13 cellular contexts compared by ENCODE assay signal in the genomic region with DNA sequence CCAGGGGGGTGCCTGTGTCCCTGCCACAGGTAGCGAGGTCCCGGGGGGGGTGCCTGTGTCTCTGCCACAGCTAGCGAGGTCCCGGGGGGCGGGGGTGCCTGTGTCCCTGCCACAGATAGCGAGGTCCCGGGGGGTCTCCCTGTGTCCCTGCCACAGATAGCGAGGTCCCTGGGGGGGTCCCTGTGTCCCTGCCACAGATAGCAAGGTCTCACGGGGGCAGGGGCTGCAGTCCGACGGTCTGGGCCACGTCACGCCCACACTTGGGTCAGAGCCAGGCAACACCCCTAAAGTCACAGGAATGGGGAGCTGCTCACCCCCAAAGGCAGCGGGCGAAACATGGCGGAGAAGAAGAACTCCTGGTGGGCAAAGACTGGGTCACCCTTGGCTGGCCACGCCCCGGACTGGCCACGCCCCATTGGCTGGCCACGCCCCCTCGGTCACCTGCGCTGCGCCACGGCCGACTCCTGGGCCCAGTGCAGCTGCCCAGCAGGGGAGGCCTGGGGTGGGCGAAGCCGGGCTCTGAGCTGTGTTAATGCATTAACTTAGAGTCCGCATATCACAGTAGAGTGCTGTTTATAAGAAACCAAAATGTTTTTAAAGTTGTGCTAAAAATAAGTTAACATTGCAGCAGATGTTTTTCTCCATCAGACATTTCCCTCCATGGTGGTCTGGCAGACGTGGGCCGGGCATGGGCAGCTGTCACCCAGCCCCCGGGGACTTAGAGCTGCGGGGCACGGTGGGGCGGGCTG. TPM values are rescaled to one million over a fixed set of nuclear protein-coding genes. Genes with fewer than 3 reads are reported as not detected.
DNase-seq lines count a peak whose midpoint lies in the region; ATAC-seq and TF ChIP-seq lines count a peak whose summit lies in the region.
"Had no signal": no experiment of that assay in that cellular context is flagged by ENCODE, and none has a peak within 500 bp of the region (broad histone marks: within the 10 kb centered on the region; RNA-seq: fewer than 3 reads in every experiment).

No MANE protein-coding gene starts in this region.

- no peak for ATAC-seq in GM19351 (IDR thresholded peaks at IDR 0.05; ENCODE audit: unreplicated experiment)
- ATAC-seq in HG03520 (IDR thresholded peaks at IDR 0.05; ENCODE audit: unreplicated experiment): no peak
- ATAC-seq: T-helper 17 cell had no signal

- no peaks in the 10 kb centered on the region for H3K4me1 Mint-ChIP-seq in activated CD4-positive, alpha-beta T cell treated with anti-CD3 and anti-CD28 coated beads, Interleukin-2, amount 10 ng/mL, durations not matched to agents 24 days and 14 days
- H3K4me1 Mint-ChIP-seq: T-helper 17 cell had no signal

- no peaks in the 10 kb centered on the region for H4K20me1 ChIP-seq in SK-N-SH (ENCODE audit: insufficient read depth)

- no peaks in the 10 kb centered on the region for H3K9me3 Mint-ChIP-seq in activated CD4-positive, alpha-beta T cell treated with anti-CD3 and anti-CD28 coated beads, Interleukin-2, amount 10 ng/mL, durations not matched to agents 24 days and 14 days

- no peak overlapping the region for H3K27ac Mint-ChIP-seq in activated CD4-positive, alpha-beta T cell treated with anti-CD3 and anti-CD28 coated beads, Interleukin-2, amount 10 ng/mL, durations not matched to agents 24 days and 14 days
- H3K27ac Mint-ChIP-seq: T-helper 17 cell had no signal

- H3K4me3 ChIP-seq in GM12865 (ENCODE audit: low read depth, low read length) (no peak overlapping the region), LNCaP clone FGC (ENCODE audit: low read depth, low read length) (peak overlapping the region; percentile 35; the same call in 1 of the 2 replicates), SK-N-SH (ENCODE audit: low read depth in 2 of 2, low read length in 1 of 2) (peak overlapping the region in 1 of 2 experiments; percentile 33; a peak in 2 of 4 replicates), ovary (no peak overlapping the region)
- H3K4me3 ChIP-seq: thoracic aorta had no signal

- TF ChIP-seq CTCF in GM12865 (IDR thresholded peaks at IDR 0.05; ENCODE audit: insufficient read depth, low read depth, low read length, missing control alignments) (no peak), LNCaP clone FGC (IDR thresholded peaks at IDR 0.05; ENCODE audit: control insufficient read depth, extremely low read depth, insufficient read depth) (no peak), SK-N-SH (IDR thresholded peaks at IDR 0.05) (no peak), ovary (IDR thresholded peaks at IDR 0.05) (no peak)

- H3K27me3 ChIP-seq in SK-N-SH (ENCODE audit: insufficient read depth): no peaks in the 10 kb centered on the region
- H3K27me3 ChIP-seq in ovary: no peaks in the 10 kb centered on the region

- DNase-seq in GM12865 (ENCODE audit: low read depth) (peak; percentile 53), LNCaP clone FGC (ENCODE audit: low read depth) (no peak), SK-N-SH (peak; percentile 86), ovary (peak in 4 of 5 donors; percentile 24 to 70 (median 66))
- no peak for DNase-seq in activated CD4-positive, alpha-beta T cell treated with anti-CD3 and anti-CD28 coated beads, Interleukin-2, amount 10 ng/mL, durations not matched to agents 24 days and 14 days
- DNase-seq: activated T-cell treated with anti-CD3 and anti-CD28 coated beads, Interleukin-2, amount 50 U/mL, for 48 hours; MV-4-11 had no signal

- TF ChIP-seq EP300 in SK-N-SH (IDR thresholded peaks at IDR 0.05; ENCODE audit: borderline replicate concordance in 1 of 2, low read depth in 1 of 2, low read length in 1 of 2) (no peak), ovary (IDR thresholded peaks at IDR 0.05) (no peak)

- H3K4me2 ChIP-seq in SK-N-SH: no peak overlapping the region

- intact Hi-C loops in ovary (cut with DNase I): no loop called here
- intact Hi-C loops in activated CD4-positive, alpha-beta T cell treated with anti-CD3 and anti-CD28 coated beads, Interleukin-2, amount 10 ng/mL, durations not matched to agents 24 days and 14 days (cut with micrococcal nuclease): no loop called here

- WGBS in SK-N-SH (ENCODE audit: low lambda C conversion rate): 26% methylated on average over 15 of the region's 34 CpGs
- 20 to 39% (median 28%) methylated on average over 16 to 34 of the region's 34 CpGs for WGBS in ovary, 3 donors

- no peak overlapping the region for H3K9ac ChIP-seq in SK-N-SH

- no peaks in the 10 kb centered on the region for H3F3A ChIP-seq in SK-N-SH (replicated peaks; ENCODE audit: insufficient read depth)

- H3K9me2 ChIP-seq in SK-N-SH: no peaks in the 10 kb centered on the region

- no peak overlapping the region for H2AFZ ChIP-seq in SK-N-SH (ENCODE audit: low read depth)

- POLR2A ChIA-PET in SK-N-SH (lab: Yijun Ruan, JAX): interaction anchor here (0.6 to 0.9 kb wide), 2 partner anchors 16 to 128 kb away, joined by 3 read pairs; a partner anchor contains a TSS

- H3K36me3 Mint-ChIP-seq in activated CD4-positive, alpha-beta T cell treated with anti-CD3 and anti-CD28 coated beads, Interleukin-2, amount 10 ng/mL, durations not matched to agents 24 days and 14 days (ENCODE audit: low read depth): no peaks in the 10 kb centered on the region

- H3K36me3 ChIP-seq in SK-N-SH (replicated peaks in 1 of 2; ENCODE audit: control insufficient read depth in 1 of 2, insufficient read depth in 2 of 2, low read length in 1 of 2) (no peaks in the 10 kb centered on the region), ovary (no peaks in the 10 kb centered on the region)
- H3K36me3 ChIP-seq: thoracic aorta had no signal

- H3K4me1 ChIP-seq in SK-N-SH (ENCODE audit: control insufficient read depth in 1 of 2, insufficient read depth in 2 of 2, low read depth in 1 of 2, low read length in 1 of 2) (peaks cover 0 to 14% of the 10 kb centered on the region in 2 experiments; a peak in 1 of 4 replicates), ovary (ENCODE audit: insufficient read depth) (peaks cover 6% of the 10 kb centered on the region)

- no peak overlapping the region for H3K4me3 Mint-ChIP-seq in activated CD4-positive, alpha-beta T cell treated with anti-CD3 and anti-CD28 coated beads, Interleukin-2, amount 10 ng/mL, durations not matched to agents 24 days and 14 days
- H3K4me3 Mint-ChIP-seq: T-helper 17 cell had no signal

- no peak for TF ChIP-seq RAD21 in SK-N-SH (IDR thresholded peaks at IDR 0.05; ENCODE audit: low read length)

- H3K27me3 Mint-ChIP-seq in activated CD4-positive, alpha-beta T cell treated with anti-CD3 and anti-CD28 coated beads, Interleukin-2, amount 10 ng/mL, durations not matched to agents 24 days and 14 days: peaks cover under 1% of the 10 kb centered on the region
- H3K27me3 Mint-ChIP-seq: T-helper 17 cell had no signal

- H3K27ac ChIP-seq in SK-N-SH (ENCODE audit: low read depth in 2 of 2, low read length in 1 of 2) (no peak overlapping the region), ovary (peak overlapping the region in 1 of 2 donors; percentile 0)
- H3K27ac ChIP-seq: thoracic aorta had no signal

- no peaks in the 10 kb centered on the region for H3K79me2 ChIP-seq in SK-N-SH (ENCODE audit: insufficient read depth)

- H3K9me3 ChIP-seq in SK-N-SH: no peaks in the 10 kb centered on the region
- no peaks in the 10 kb centered on the region for H3K9me3 ChIP-seq in ovary
- H3K9me3 ChIP-seq: thoracic aorta had no signal

- CTCF ChIA-PET in SK-N-SH (lab: Yijun Ruan, JAX): interaction anchor here (1.0 to 7.0 kb wide), 5 partner anchors 6 to 128 kb away, joined by 3 to 27 read pairs (median 5); a partner anchor contains a TSS

- no peak for TF ChIP-seq POLR2A in ovary (IDR thresholded peaks at IDR 0.05)

TF ChIP-seq in SK-N-SH, 30 proteins besides CTCF, POLR2A, EP300 and RAD21 (continues in another document):
- TF ChIP-seq EZH2phosphoT487 (IDR thresholded peaks at IDR 0.05; ENCODE audit: borderline replicate concordance, low read depth) (no peak), TEAD4 (IDR thresholded peaks at IDR 0.05; ENCODE audit: borderline replicate concordance, insufficient read depth) (no peak), TAF1 (IDR thresholded peaks at IDR 0.05; ENCODE audit: borderline replicate concordance, low read depth, low read length) (no peak), FOXM1 (IDR thresholded peaks at IDR 0.05; ENCODE audit: low read depth) (no peak), GABPA (IDR thresholded peaks at IDR 0.05; ENCODE audit: low read depth) (no peak), JUND (IDR thresholded peaks at IDR 0.05) (no peak), FOSL2 (IDR thresholded peaks at IDR 0.05; ENCODE audit: borderline replicate concordance, low read depth) (no peak), POLR2AphosphoS5 (IDR thresholded peaks at IDR 0.05; ENCODE audit: low read depth, low read length) (no peak), GATA2 (CRISPR knock-in tag; IDR thresholded peaks at IDR 0.05) (no peak)

RNA-seq across cellular contexts. Expression of a gene that starts 7.0 kb away (rescaled TPM):
- polyA plus RNA-seq in SK-N-SH (2012; rRNA removed) (0.39 and 0.67 TPM in 2 replicates), ovary (1 to 10 TPM in 1 of 2 donors, not detected in 1; 7.1 TPM)
- 0.12 and 0.22 TPM in 2 replicates for polyA plus RNA-seq in SK-N-SH (2012; cell fraction: cytosol; rRNA removed)
- polyA plus RNA-seq in SK-N-SH (2012; cell fraction: nucleus; rRNA removed): 5.1 and 9.4 TPM in 2 replicates
- total RNA-seq in ovary: 10 to 100 TPM in 5 of 7 donors, 1 to 10 TPM in 2; 8.5 to 18.5 (median 13.8) TPM
- total RNA-seq in activated CD4-positive, alpha-beta T cell treated with anti-CD3 and anti-CD28 coated beads, Interleukin-2, amount 10 ng/mL, durations not matched to agents 24 days and 14 days: 0.30 and 0.36 TPM in 2 replicates

RNA-seq across cellular contexts. Expression of a gene that starts 7.2 kb away (rescaled TPM):
- polyA plus RNA-seq in SK-N-SH (2012; rRNA removed) (11.5 and 14.2 TPM in 2 replicates), ovary (10 to 100 TPM in 1 of 2 donors, 1 to 10 TPM in 1; 1.0 to 19.4 TPM)
- polyA plus RNA-seq in SK-N-SH (2012; cell fraction: cytosol; rRNA removed): 5.2 and 7.4 TPM in 2 replicates
- polyA plus RNA-seq in SK-N-SH (2012; cell fraction: nucleus; rRNA removed): 50.1 and 63.9 TPM in 2 replicates
- total RNA-seq in ovary: 10 to 100 TPM; 19.5 to 30.6 (median 26.2) TPM
- 4.4 and 5.2 TPM in 2 replicates for total RNA-seq in activated CD4-positive, alpha-beta T cell treated with anti-CD3 and anti-CD28 coated beads, Interleukin-2, amount 10 ng/mL, durations not matched to agents 24 days and 14 days

RNA-seq across cellular contexts. Expression of a gene that starts 11.0 kb away (rescaled TPM):
- polyA plus RNA-seq in SK-N-SH (2012; rRNA removed): 0.18 and 0.30 TPM in 2 replicates
- polyA plus RNA-seq in SK-N-SH (2012; cell fraction: cytosol; rRNA removed): 0.03 and 0.12 TPM in 2 replicates
- polyA plus RNA-seq in SK-N-SH (2012; cell fraction: nucleus; rRNA removed): 2.2 and 2.6 TPM in 2 replicates
- total RNA-seq in ovary: under 1 TPM in 5 of 7 donors, not detected in 2; 0.10 to 0.57 (median 0.24) TPM
- under 1 TPM in 1 of 2 donors, not detected in 1; 0.11 TPM for polyA plus RNA-seq in ovary
- not detected in 2 replicates for total RNA-seq in activated CD4-positive, alpha-beta T cell treated with anti-CD3 and anti-CD28 coated beads, Interleukin-2, amount 10 ng/mL, durations not matched to agents 24 days and 14 days
- total RNA-seq: frontal cortex, mononuclear cell, T-helper 17 cell, thoracic aorta had no signal

RNA-seq across cellular contexts. Expression of a gene that starts 29.0 kb away (rescaled TPM):
- 58.6 and 58.8 TPM in 2 replicates for polyA plus RNA-seq in SK-N-SH (2012; rRNA removed)
- 23.7 and 36.2 TPM in 2 replicates for polyA plus RNA-seq in SK-N-SH (2012; cell fraction: cytosol; rRNA removed)
- 185 and 220 TPM in 2 replicates for polyA plus RNA-seq in SK-N-SH (2012; cell fraction: nucleus; rRNA removed)
- total RNA-seq in ovary: 10 to 100 TPM; 22.9 to 50.3 (median 35.4) TPM
- 10 to 100 TPM; 24.0 to 29.5 TPM for polyA plus RNA-seq in ovary
- 68.6 and 69.6 TPM in 2 replicates for total RNA-seq in activated CD4-positive, alpha-beta T cell treated with anti-CD3 and anti-CD28 coated beads, Interleukin-2, amount 10 ng/mL, durations not matched to agents 24 days and 14 days

Comparison
In these comparisons a context has a peak if more than half of its experiments do, and no peak if none do; other contexts are left out.
1. DNase-seq: peak in GM12865 (single experiment), SK-N-SH (single experiment) and ovary (4 of 5); none in LNCaP clone FGC (single experiment) and activated CD4-positive, alpha-beta T cell treated with anti-CD3 and anti-CD28 coated beads, Interleukin-2, amount 10 ng/mL, durations not matched to agents 24 days and 14 days (single experiment).